Comparison of ENCODE assay signal across 10 cellular contexts in the genomic region with DNA sequence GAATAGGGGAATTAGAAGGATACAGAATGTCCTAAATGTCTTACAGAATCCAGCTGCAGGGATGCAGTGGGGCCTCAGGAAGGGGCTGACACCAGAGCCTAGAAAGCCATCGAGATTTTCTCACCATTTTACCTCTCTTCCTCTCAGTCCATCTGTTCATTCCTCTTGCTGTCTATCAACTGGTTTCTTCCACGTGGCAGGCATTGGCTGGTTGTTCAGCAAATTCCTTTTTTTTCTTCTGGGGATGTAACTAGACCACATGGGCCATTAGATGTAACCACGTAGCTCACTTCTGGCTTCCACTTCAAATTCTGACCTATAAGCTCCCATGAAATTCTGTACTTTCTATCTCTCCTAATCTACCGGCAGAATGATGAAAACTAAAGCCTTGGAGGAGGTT.
"Had no signal": no experiment of that assay in that cellular context is flagged by ENCODE, and none has a peak within 500 bp of the region (broad histone marks: within the 10 kb centered on the region; RNA-seq: fewer than 3 reads in every experiment).

No MANE protein-coding gene starts in this region.

- H3K9me3 ChIP-seq: esophagus squamous epithelium, psoas muscle, right lobe of liver had no signal

- H3K36me3 Mint-ChIP-seq: activated naive CD4-positive, alpha-beta T cell treated with anti-CD3 and anti-CD28 coated beads, Interleukin-2, amount 10 ng/mL, durations not matched to agents 7 days and 5 days; type B pancreatic cell had no signal

- H3K9me3 Mint-ChIP-seq: activated naive CD4-positive, alpha-beta T cell treated with anti-CD3 and anti-CD28 coated beads, Interleukin-2, amount 10 ng/mL, durations not matched to agents 7 days and 5 days; activated T-helper 2 cell treated with anti-CD3 and anti-CD28 coated beads, Interferon-gamma antibody, Interleukin-2, Interleukin-4, amounts not matched to agents 10 μg/mL and 5 μg/mL and 100 μg/mL, durations not matched to agents 14 hours and 24 hours and 36 hours; stimulated activated naive CD8-positive, alpha-beta T cell treated with anti-CD3 and anti-CD28 coated beads, Interleukin-15, amount 100 ng/mL, for 72 hours; T-helper 2 cell treated with Interferon-gamma antibody and Interleukin-4, amounts not matched to agents 5 μg/mL and 100 μg/mL, for 36 hours; type B pancreatic cell had no signal

- H3K4me1 ChIP-seq: psoas muscle, right lobe of liver had no signal

- H3K27ac ChIP-seq: coronary artery, psoas muscle, right lobe of liver had no signal

- H3K27me3 ChIP-seq: esophagus squamous epithelium, right lobe of liver had no signal

- H3K4me3 Mint-ChIP-seq: activated naive CD4-positive, alpha-beta T cell treated with anti-CD3 and anti-CD28 coated beads, Interleukin-2, amount 10 ng/mL, durations not matched to agents 7 days and 5 days; stimulated activated naive CD8-positive, alpha-beta T cell treated with anti-CD3 and anti-CD28 coated beads, Interleukin-15, amount 100 ng/mL, for 72 hours; T-helper 2 cell treated with Interferon-gamma antibody and Interleukin-4, amounts not matched to agents 5 μg/mL and 100 μg/mL, for 36 hours; type B pancreatic cell had no signal

- H3K4me3 ChIP-seq: coronary artery, esophagus squamous epithelium, psoas muscle, right lobe of liver had no signal

- H3K27ac Mint-ChIP-seq: activated naive CD4-positive, alpha-beta T cell treated with anti-CD3 and anti-CD28 coated beads, Interleukin-2, amount 10 ng/mL, durations not matched to agents 7 days and 5 days; activated T-helper 2 cell treated with anti-CD3 and anti-CD28 coated beads, Interferon-gamma antibody, Interleukin-2, Interleukin-4, amounts not matched to agents 10 μg/mL and 5 μg/mL and 100 μg/mL, durations not matched to agents 14 hours and 24 hours and 36 hours; T-helper 2 cell treated with Interferon-gamma antibody and Interleukin-4, amounts not matched to agents 5 μg/mL and 100 μg/mL, for 36 hours; type B pancreatic cell had no signal

- DNase-seq: amniotic stem cell, esophagus squamous epithelium, psoas muscle had no signal

- H3K27me3 Mint-ChIP-seq: stimulated activated naive CD8-positive, alpha-beta T cell treated with anti-CD3 and anti-CD28 coated beads, Interleukin-15, amount 100 ng/mL, for 72 hours; type B pancreatic cell had no signal

- H3K36me3 ChIP-seq: esophagus squamous epithelium, right lobe of liver had no signal
